8 cellular contexts compared by ENCODE assay signal in the genomic region with DNA sequence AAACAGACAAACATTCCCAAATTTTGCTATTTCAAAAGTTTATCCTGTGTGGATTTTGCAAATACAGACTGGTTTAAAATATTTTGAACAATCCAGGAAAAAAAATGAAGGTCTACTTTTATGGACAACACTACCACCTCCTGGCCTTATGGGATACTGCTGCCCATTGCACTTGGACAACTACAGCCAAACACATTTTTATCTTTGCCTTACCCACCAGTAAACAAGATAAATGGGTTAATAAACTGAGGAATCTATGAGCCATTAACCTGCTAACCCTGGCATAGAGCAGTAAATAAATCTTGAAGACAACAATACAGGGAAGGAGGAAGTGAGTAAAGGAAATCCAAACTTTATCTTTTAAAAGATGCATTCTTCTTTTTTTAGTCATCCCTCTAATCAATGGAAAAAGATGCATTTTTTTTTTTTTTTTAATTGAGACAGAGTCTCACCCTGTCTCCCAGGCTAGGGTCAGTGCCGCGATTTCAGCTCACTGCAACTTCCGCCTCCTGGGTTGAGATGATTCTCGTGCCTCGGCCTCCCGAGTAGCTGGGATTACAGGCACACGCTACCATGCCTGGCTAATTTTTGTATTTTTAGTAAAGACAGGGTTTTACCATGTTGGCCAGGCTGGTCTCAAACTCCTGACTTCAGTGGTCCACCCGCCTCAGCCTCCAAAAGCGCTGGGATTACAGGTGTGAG. TPM values are rescaled to one million over a fixed set of nuclear protein-coding genes. Genes with fewer than 3 reads are reported as not detected.
DNase-seq lines count a peak whose midpoint lies in the region; ATAC-seq, FAIRE-seq and TF ChIP-seq lines count a peak whose summit lies in the region.

No MANE protein-coding gene starts in this region.

- peak; percentile 77 for TF ChIP-seq CTCF in GM12873 (IDR thresholded peaks at IDR 0.05; ENCODE audit: insufficient read depth, low read depth, low read length, missing control alignments)
- TF ChIP-seq CTCF in fibroblast of lung (conservative IDR thresholded peaks at IDR 0.05 in 1 of 2, IDR thresholded peaks at IDR 0.05 in 1 of 2; ENCODE audit: low read depth in 1 of 2, low read length in 2 of 2): peak; percentile 90 to 95
- TF ChIP-seq CTCF in pancreas (IDR thresholded peaks at IDR 0.05): peak; percentile 64 to 84 (median 78)

- H3K27me3 Mint-ChIP-seq in activated CD4-positive, alpha-beta T cell treated with anti-CD3 and anti-CD28 coated beads, Interleukin-2, amount 10 ng/mL, durations not matched to agents 24 days and 14 days: peaks cover 19% of the 10 kb centered on the region

- H3K36me3 Mint-ChIP-seq in activated CD4-positive, alpha-beta T cell treated with anti-CD3 and anti-CD28 coated beads, Interleukin-2, amount 10 ng/mL, durations not matched to agents 24 days and 14 days (ENCODE audit: low read depth): peaks cover 2% of the 10 kb centered on the region

- H3K9me3 ChIP-seq in fibroblast of lung (ENCODE audit: control insufficient read depth, insufficient read depth, low read depth, low read length) (no peaks in the 10 kb centered on the region), pancreas (no peaks in the 10 kb centered on the region)

- H3K9ac ChIP-seq in fibroblast of lung (ENCODE audit: insufficient read depth, low read length): no peak overlapping the region

- no peak overlapping the region for H3K4me3 ChIP-seq in fibroblast of lung (replicated peaks in 1 of 4; ENCODE audit: control extremely low read depth in 1 of 4, insufficient read depth in 1 of 4, low read depth in 3 of 4, low read length in 4 of 4)
- no peak overlapping the region for H3K4me3 ChIP-seq in pancreas

- peak; percentile 42 to 71 (median 66) for ATAC-seq in pancreas

- no peak overlapping the region for H3K27ac Mint-ChIP-seq in activated CD4-positive, alpha-beta T cell treated with anti-CD3 and anti-CD28 coated beads, Interleukin-2, amount 10 ng/mL, durations not matched to agents 24 days and 14 days

- FAIRE-seq in pancreas (lab: Jason Lieb, UNC): peak; percentile 92

- H3K4me2 ChIP-seq in fibroblast of lung (ENCODE audit: extremely low read depth, insufficient read depth, low read length): no peak overlapping the region

- no peak overlapping the region for H2AFZ ChIP-seq in fibroblast of lung (ENCODE audit: low read length)

- no peaks in the 10 kb centered on the region for H3K36me3 ChIP-seq in fibroblast of lung (ENCODE audit: control insufficient read depth, insufficient read depth, low read length)
- no peaks in the 10 kb centered on the region for H3K36me3 ChIP-seq in pancreas

- H4K20me1 ChIP-seq in fibroblast of lung (ENCODE audit: control insufficient read depth, extremely low read depth, insufficient read depth, low read length): no peaks in the 10 kb centered on the region

- no peaks in the 10 kb centered on the region for H3K27me3 ChIP-seq in fibroblast of lung (ENCODE audit: control insufficient read depth, insufficient read depth, low read length)
- no peaks in the 10 kb centered on the region for H3K27me3 ChIP-seq in pancreas

- peaks cover 17% of the 10 kb centered on the region for H3K4me1 Mint-ChIP-seq in activated CD4-positive, alpha-beta T cell treated with anti-CD3 and anti-CD28 coated beads, Interleukin-2, amount 10 ng/mL, durations not matched to agents 24 days and 14 days

- peaks cover 2% of the 10 kb centered on the region for H3K4me1 ChIP-seq in fibroblast of lung (ENCODE audit: control insufficient read depth, extremely low read depth, insufficient read depth, low read length)
- H3K4me1 ChIP-seq in pancreas: peaks cover 0 to 12% (median 5%) of the 10 kb centered on the region in 3 donors

- DNase-seq in AG20443 (ENCODE audit: low spot score) (peak; percentile 70), NCI-H2227 (lab: John Stamatoyannopoulos, UW; ENCODE audit: unreplicated experiment) (peak; percentile 70), fibroblast of lung (ENCODE audit: low read depth in 2 of 2) (peak; percentile 61 to 80), pancreas (peak in 2 of 6 donors; percentile 29 to 66), posterior vena cava (ENCODE audit: low spot score) (no peak)
- peak; percentile 83 for DNase-seq in activated CD4-positive, alpha-beta T cell treated with anti-CD3 and anti-CD28 coated beads, Interleukin-2, amount 10 ng/mL, durations not matched to agents 24 days and 14 days
- DNase-seq in effector CD8-positive, alpha-beta T cell (lab: John Stamatoyannopoulos, UW): no peak

- H3K4me3 Mint-ChIP-seq in activated CD4-positive, alpha-beta T cell treated with anti-CD3 and anti-CD28 coated beads, Interleukin-2, amount 10 ng/mL, durations not matched to agents 24 days and 14 days: peak overlapping the region; percentile 19

- 60 to 62% methylated on average over 9 of the region's 9 CpGs for WGBS in pancreas, 2 donors

- H3K9me3 Mint-ChIP-seq in activated CD4-positive, alpha-beta T cell treated with anti-CD3 and anti-CD28 coated beads, Interleukin-2, amount 10 ng/mL, durations not matched to agents 24 days and 14 days: no peaks in the 10 kb centered on the region

- H3K27ac ChIP-seq in fibroblast of lung (ENCODE audit: insufficient read depth, low read length) (no peak overlapping the region), pancreas (peak overlapping the region in 2 of 4 donors; percentile 43 to 44)

- H3K79me2 ChIP-seq in fibroblast of lung (ENCODE audit: control insufficient read depth, insufficient read depth, low read length): peaks cover 20% of the 10 kb centered on the region

- intact Hi-C loops in activated CD4-positive, alpha-beta T cell treated with anti-CD3 and anti-CD28 coated beads, Interleukin-2, amount 10 ng/mL, durations not matched to agents 24 days and 14 days (cut with micrococcal nuclease): loop anchor here (1.0 to 5.0 kb wide), 5 partner anchors 43 to 332 kb away; a partner anchor contains a TSS
- intact Hi-C loops in pancreas (cut with DNase I): loop anchor here in 2 of 3 donors (5.0 kb wide), 1 partner anchor 268 kb away; no protein-coding TSS in a partner anchor
- intact Hi-C loops in posterior vena cava (cut with DNase I): loop anchor here (5.0 kb wide), 2 partner anchors 263 to 268 kb away; no protein-coding TSS in a partner anchor

RNA-seq across cellular contexts. Expression of a gene that starts 2.1 kb away (rescaled TPM):
- 7.6 and 8.4 TPM in 2 replicates for total RNA-seq in activated CD4-positive, alpha-beta T cell treated with anti-CD3 and anti-CD28 coated beads, Interleukin-2, amount 10 ng/mL, durations not matched to agents 24 days and 14 days
- 28.8 and 31.0 TPM in 2 replicates for total RNA-seq in fibroblast of lung
- polyA plus RNA-seq in fibroblast of lung: 16.5 and 19.0 TPM in 2 replicates
- 13.0 and 13.7 TPM in 2 replicates for polyA plus RNA-seq in fibroblast of lung (2012)
- 7.4 and 16.3 TPM in 2 replicates for polyA minus RNA-seq in fibroblast of lung (ENCODE audit: low replicate concordance)
- total RNA-seq in pancreas: 10 to 100 TPM in 4 of 6 donors, 1 to 10 TPM in 2; 7.1 to 17.6 (median 12.8) TPM
- polyA plus RNA-seq in pancreas: 1 to 10 TPM; 2.9 to 6.8 TPM
- 10 to 100 TPM; 32.3 to 47.8 TPM for total RNA-seq in posterior vena cava

RNA-seq across cellular contexts. Expression of a gene that starts 42.5 kb away (rescaled TPM):
- 14.4 and 16.3 TPM in 2 replicates for total RNA-seq in activated CD4-positive, alpha-beta T cell treated with anti-CD3 and anti-CD28 coated beads, Interleukin-2, amount 10 ng/mL, durations not matched to agents 24 days and 14 days
- total RNA-seq in fibroblast of lung: 8.1 and 8.5 TPM in 2 replicates
- polyA plus RNA-seq in fibroblast of lung: 5.2 and 7.5 TPM in 2 replicates
- polyA plus RNA-seq in fibroblast of lung (2012): 3.3 and 4.3 TPM in 2 replicates
- 1.8 TPM in 1 of 2 replicates, not detected in the other for polyA minus RNA-seq in fibroblast of lung (ENCODE audit: low replicate concordance)
- 1 to 10 TPM; 1.8 to 3.6 (median 2.7) TPM for total RNA-seq in pancreas
- polyA plus RNA-seq in pancreas: 1 to 10 TPM; 1.6 to 2.4 TPM
- 1 to 10 TPM; 2.8 to 4.5 TPM for total RNA-seq in posterior vena cava

RNA-seq across cellular contexts. Expression of a gene that starts 42.8 kb away (rescaled TPM):
- 109 and 111 TPM in 2 replicates for total RNA-seq in activated CD4-positive, alpha-beta T cell treated with anti-CD3 and anti-CD28 coated beads, Interleukin-2, amount 10 ng/mL, durations not matched to agents 24 days and 14 days
- total RNA-seq in fibroblast of lung (72.8 and 74.5 TPM in 2 replicates), pancreas (10 to 100 TPM; 27.0 to 42.0 (median 33.6) TPM), posterior vena cava (10 to 100 TPM; 60.6 to 62.3 TPM)
- polyA plus RNA-seq in fibroblast of lung (78.7 and 79.4 TPM in 2 replicates), pancreas (10 to 100 TPM; 47.1 to 50.0 TPM)
- 65.4 and 79.1 TPM in 2 replicates for polyA plus RNA-seq in fibroblast of lung (2012)
- polyA minus RNA-seq in fibroblast of lung (ENCODE audit: low replicate concordance): 11.2 and 30.5 TPM in 2 replicates

Comparison
In these comparisons a context has a peak if more than half of its experiments do, and no peak if none do; other contexts are left out.
1. DNase-seq: peak in AG20443 (single experiment), NCI-H2227 (single experiment), activated CD4-positive, alpha-beta T cell treated with anti-CD3 and anti-CD28 coated beads, Interleukin-2, amount 10 ng/mL, durations not matched to agents 24 days and 14 days (single experiment) and fibroblast of lung (2 of 2); none in posterior vena cava (single experiment) and effector CD8-positive, alpha-beta T cell (single experiment).
2. Peak in every context shown above with its lines, with median percentiles within 50 percentile points of each other: CTCF ChIP-seq.